8 cellular contexts compared by ENCODE assay signal in genomic region chr16:720990-721764, GRCh38. TPM values are rescaled to one million over a fixed set of nuclear protein-coding genes. Genes with fewer than 3 reads are reported as not detected.
DNase-seq lines count a peak whose midpoint lies in the region; ATAC-seq and TF ChIP-seq lines count a peak whose summit lies in the region.

A gene with protein sequence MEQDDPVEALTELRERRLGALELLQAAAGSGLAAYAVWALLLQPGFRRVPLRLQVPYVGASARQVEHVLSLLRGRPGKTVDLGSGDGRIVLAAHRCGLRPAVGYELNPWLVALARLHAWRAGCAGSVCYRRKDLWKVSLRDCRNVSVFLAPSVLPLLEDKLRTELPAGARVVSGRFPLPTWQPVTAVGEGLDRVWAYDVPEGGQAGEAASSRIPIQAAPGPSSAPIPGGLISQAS (plus strand): TSS chr16:721146. CDS start chr16:721275, 129 bp downstream.

- H3K4me1 ChIP-seq in neutrophil (ENCODE audit: control insufficient read depth in 1 of 2, insufficient read depth in 1 of 2, low read depth in 1 of 2, low read length in 1 of 2): peaks cover 19 to 23% of the 10 kb centered on the region in 2 experiments
- peaks cover 0 to 43% (median 25%) of the 10 kb centered on the region in 4 donors for H3K4me1 ChIP-seq in tibial artery

- peak; percentile 53 for ATAC-seq in GM21825 (IDR thresholded peaks at IDR 0.05; ENCODE audit: unreplicated experiment)

- H3K36me3 ChIP-seq in KOPT-K1 (ENCODE audit: insufficient read depth, low read length) (no peaks in the 10 kb centered on the region), neutrophil (no peaks in the 10 kb centered on the region), tibial artery (no peaks in the 10 kb centered on the region)

- no peaks in the 10 kb centered on the region for H3K9me3 ChIP-seq in KOPT-K1 (ENCODE audit: insufficient read depth, low read length, poor library complexity, severe bottlenecking)
- H3K9me3 ChIP-seq in neutrophil: no peaks in the 10 kb centered on the region
- no peaks in the 10 kb centered on the region for H3K9me3 ChIP-seq in tibial artery

- H3K4me3 ChIP-seq in neutrophil (ENCODE audit: low read depth in 1 of 2, low read length in 1 of 2): peak within 1 kb of the TSS; percentile 76 to 78
- peak within 1 kb of the TSS; percentile 63 to 74 for H3K4me3 ChIP-seq in tibial artery

- H3K27me3 ChIP-seq in neutrophil: peaks cover 68% of the 10 kb centered on the region
- peaks cover 0 to 21% of the 10 kb centered on the region in 2 donors for H3K27me3 ChIP-seq in tibial artery

- DNase-seq in ELR (ENCODE audit: low read depth) (peak; percentile 73), SK-N-DZ (ENCODE audit: low spot score) (peak; percentile 87), germinal center (ENCODE audit: low spot score) (peak; percentile 90), tibial artery (peak; percentile 40 to 84)
- DNase-seq in activated naive CD4-positive, alpha-beta T cell treated with anti-CD3 and anti-CD28 coated beads, Interleukin-2, amount 50 U/mL, for 16 hours: peak; percentile 74

- intact Hi-C loops in tibial artery (cut with DNase I; ENCODE audit: low total_unique reads): no loop called here

- H3K27ac ChIP-seq in KOPT-K1 (ENCODE audit: low read depth, low read length, poor library complexity, severe bottlenecking) (peak within 1 kb of the TSS; percentile 84), neutrophil (peak within 1 kb of the TSS; percentile 69), tibial artery (peak within 1 kb of the TSS; percentile 77 to 92)

- TF ChIP-seq CTCF in neutrophil (IDR thresholded peaks at IDR 0.05) (peak; percentile 27), tibial artery (IDR thresholded peaks at IDR 0.05) (peak; percentile 7 to 22)

RNA-seq across cellular contexts. Expression of the gene that starts here (rescaled TPM):
- 59.0 and 63.1 TPM in 2 replicates for polyA plus RNA-seq in SK-N-DZ (2014; cell fraction: cytosol; rRNA removed)
- 199 and 307 TPM in 2 replicates for polyA plus RNA-seq in SK-N-DZ (2014; cell fraction: nucleus; rRNA removed)

Comparison
In these comparisons a context has a peak if more than half of its experiments do, and no peak if none do; other contexts are left out.
1. Peak in every context shown above with its lines: DNase-seq, ATAC-seq, H3K4me3 ChIP-seq and H3K27ac ChIP-seq.